Comparison of ENCODE assay signal across 7 cellular contexts in genomic region chr17:49748791-49749190, GRCh38. TPM values are rescaled to one million over a fixed set of nuclear protein-coding genes. Genes with fewer than 3 reads are reported as not detected.
DNase-seq lines count a peak whose midpoint lies in the region; ATAC-seq and TF ChIP-seq lines count a peak whose summit lies in the region.

No MANE protein-coding gene starts in this region.

- POLR2A ChIA-PET in WTC11 (lab: Charles Lee), result no interaction called here

- DNase-seq in HK-2 (ENCODE audit: unreplicated experiment), result peak; percentile 31
- peak; percentile 68 to 71 for DNase-seq in activated T-cell treated with anti-CD3 and anti-CD28 coated beads, Interleukin-2, amount 50 U/mL, for 48 hours
- peak; percentile 43 to 64 for DNase-seq in stimulated activated CD4-positive, alpha-beta T cell treated with anti-CD3 and anti-CD28 coated beads, Interleukin-2, amount 100 ng/mL, for 24 hours
- no peak for DNase-seq in NCI-H774 (lab: John Stamatoyannopoulos, UW)
- no peak for DNase-seq in NCI-H226
- DNase-seq in WTC11 (ENCODE audit: low spot score), result no peak

- TF ChIP-seq CTCF in WTC11 (IDR thresholded peaks at IDR 0.05), result no peak

- no peak overlapping the region for H3K27ac Mint-ChIP-seq in WTC11

- H3K36me3 Mint-ChIP-seq in WTC11, result no peaks in the 10 kb centered on the region

- H3K9me3 Mint-ChIP-seq in WTC11, result no peaks in the 10 kb centered on the region

- no peak overlapping the region for H3K4me3 Mint-ChIP-seq in WTC11

- ATAC-seq in GM21390 (IDR thresholded peaks at IDR 0.05; ENCODE audit: unreplicated experiment) (peak; percentile 73), WTC11 (no peak)

- H3K27me3 Mint-ChIP-seq in WTC11 (ENCODE audit: low read depth), result no peaks in the 10 kb centered on the region

- CTCF ChIA-PET in WTC11 (lab: Charles Lee), result no interaction called here

- H3K4me1 Mint-ChIP-seq in WTC11, result peaks cover 21% of the 10 kb centered on the region

TF ChIP-seq in WTC11, 78 proteins besides CTCF, POLR2A, EP300 and RAD21:
- no peak for TF ChIP-seq ZNF423 (CRISPR knock-in tag; IDR thresholded peaks at IDR 0.05)
- TF ChIP-seq STAT6 (CRISPR knock-in tag; conservative IDR thresholded peaks at IDR 0.05; ENCODE audit: low read depth), result no peak
- no peak for TF ChIP-seq ATF6 (CRISPR knock-in tag; IDR thresholded peaks at IDR 0.05)
- TF ChIP-seq ZNF396 (CRISPR knock-in tag; IDR thresholded peaks at IDR 0.05; ENCODE audit: borderline replicate concordance), result no peak
- no peak for TF ChIP-seq E2F5 (CRISPR knock-in tag; IDR thresholded peaks at IDR 0.05)
- no peak for TF ChIP-seq E2F4 (CRISPR knock-in tag; IDR thresholded peaks at IDR 0.05; ENCODE audit: borderline replicate concordance, low read depth)
- no peak for TF ChIP-seq TCF7 (CRISPR knock-in tag; IDR thresholded peaks at IDR 0.05; ENCODE audit: low read depth)
- no peak for TF ChIP-seq GRHL2 (CRISPR knock-in tag; IDR thresholded peaks at IDR 0.05; ENCODE audit: insufficient replicate concordance, severe bottlenecking)
- no peak for TF ChIP-seq ZNF121 (CRISPR knock-in tag; IDR thresholded peaks at IDR 0.05)
- TF ChIP-seq HMGXB4 (CRISPR knock-in tag; IDR thresholded peaks at IDR 0.05), result no peak
- TF ChIP-seq TEAD4 (CRISPR knock-in tag; IDR thresholded peaks at IDR 0.05), result no peak
- no peak for TF ChIP-seq ZSCAN18 (CRISPR knock-in tag; IDR thresholded peaks at IDR 0.05)
- TF ChIP-seq PREB (CRISPR knock-in tag; IDR thresholded peaks at IDR 0.05; ENCODE audit: borderline replicate concordance), result no peak
- no peak for TF ChIP-seq GABPB1 (CRISPR knock-in tag; IDR thresholded peaks at IDR 0.05)
- TF ChIP-seq MAX (CRISPR knock-in tag; IDR thresholded peaks at IDR 0.05), result no peak
- no peak for TF ChIP-seq MLX (CRISPR knock-in tag; IDR thresholded peaks at IDR 0.05)
- no peak for TF ChIP-seq MYBL2 (CRISPR knock-in tag; IDR thresholded peaks at IDR 0.05)

RNA-seq across cellular contexts. Expression of gene FAM117A, which starts 15.1 kb away (rescaled TPM):
- 26.2 to 30.4 TPM (median 29.7 TPM) in 3 replicates for total RNA-seq in WTC11 (2021)

RNA-seq across cellular contexts. Expression of gene KAT7, which starts 39.7 kb away (rescaled TPM):
- total RNA-seq in WTC11 (2021), result 165 to 199 TPM (median 171 TPM) in 3 replicates

RNA-seq across cellular contexts. Expression of gene SLC35B1, which starts 41.0 kb away (rescaled TPM):
- 43.7 to 55.9 TPM (median 45.0 TPM) in 3 replicates for total RNA-seq in WTC11 (2021)

Comparison
In these comparisons a context has a peak if more than half of its experiments do, and no peak if none do; other contexts are left out.
1. DNase-seq: peak in HK-2 (single experiment), activated T-cell treated with anti-CD3 and anti-CD28 coated beads, Interleukin-2, amount 50 U/mL, for 48 hours (2 of 2) and stimulated activated CD4-positive, alpha-beta T cell treated with anti-CD3 and anti-CD28 coated beads, Interleukin-2, amount 100 ng/mL, for 24 hours (2 of 2); none in NCI-H774 (single experiment), NCI-H226 (single experiment) and WTC11 (single experiment).